Comparison of ENCODE assay signal across 12 cellular contexts in genomic region chr4:47013373-47013772, GRCh38. TPM values are rescaled to one million over a fixed set of nuclear protein-coding genes. Genes with fewer than 3 reads are reported as not detected.
"Had no signal": no experiment of that assay in that cellular context is flagged by ENCODE, and none has a peak within 500 bp of the region (broad histone marks: within the 10 kb centered on the region; RNA-seq: fewer than 3 reads in every experiment).

No MANE protein-coding gene starts in this region.

- H3K36me3 ChIP-seq: HAP-1 had no signal

- DNase-seq: GM23248, GOT3, H7, H9, HCEC 1CT, HFFc6 had no signal

- H3K27ac ChIP-seq: GM23248 had no signal

- H3K4me2 ChIP-seq: GM23338 had no signal

- H3K4me1 ChIP-seq: HAP-1 had no signal

- H3K9ac ChIP-seq: GM23248 had no signal

- H3K9me3 ChIP-seq: HAP-1 had no signal

- H3K4me3 ChIP-seq: GM23248, GM23338, HAP-1 had no signal

- ATAC-seq: GM23338, HCT116 had no signal

- H2AFZ ChIP-seq: GM23248, GM23338 had no signal

- FAIRE-seq: H1, H54 had no signal

RNA-seq across cellular contexts. Expression of gene GABRB1, which starts 18.0 kb away (rescaled TPM):
- total RNA-seq: GM23248, HFFc6 had no signal
- polyA plus RNA-seq: GM23248 had no signal

RNA-seq across cellular contexts. Expression of gene GABRA4, which starts 20.0 kb away (rescaled TPM):
- total RNA-seq: GM23248, H4, H9, HFFc6 had no signal
- polyA plus RNA-seq: GM23248 had no signal
